Comparison of ENCODE assay signal across 8 cellular contexts in the genomic region with DNA sequence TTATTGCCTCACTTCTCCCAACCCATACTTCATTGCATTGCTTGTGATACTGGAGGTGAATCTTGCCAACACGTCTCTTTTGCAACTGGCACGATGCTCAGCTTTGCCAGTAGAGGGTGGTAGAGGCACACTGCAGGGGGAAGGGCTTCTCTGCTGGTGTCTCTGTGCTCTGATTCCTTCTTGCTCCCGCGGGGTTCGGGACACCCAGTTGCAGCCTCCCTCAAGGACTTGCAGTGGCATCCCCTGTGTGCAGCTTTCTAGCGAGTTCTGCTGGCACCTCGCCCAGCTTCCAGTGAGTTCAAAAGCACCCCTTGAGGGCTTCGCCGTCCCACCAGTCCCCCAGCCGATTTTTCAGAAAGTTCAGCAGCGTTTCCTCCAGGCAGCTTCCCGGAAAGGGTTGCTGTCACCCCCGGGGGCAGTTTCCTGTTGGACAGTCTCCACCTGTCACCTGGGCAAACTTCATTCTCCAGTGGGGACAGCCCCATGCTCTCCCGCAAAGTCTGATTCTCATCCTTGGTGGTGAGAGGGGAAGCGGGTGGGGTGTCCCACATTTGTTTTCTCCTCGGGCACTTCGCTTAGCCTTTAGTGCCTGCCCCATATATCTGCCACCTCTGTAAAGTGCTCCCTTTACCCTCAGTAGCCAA. TPM values are rescaled to one million over a fixed set of nuclear protein-coding genes. Genes with fewer than 3 reads are reported as not detected.
DNase-seq lines count a peak whose midpoint lies in the region; ATAC-seq and TF ChIP-seq lines count a peak whose summit lies in the region.

No MANE protein-coding gene starts in this region.

- peaks cover 19% of the 10 kb centered on the region for H3K4me1 Mint-ChIP-seq in activated CD4-positive, alpha-beta T cell treated with anti-CD3 and anti-CD28 coated beads for 36 hours

- H3K9me3 Mint-ChIP-seq in activated CD4-positive, alpha-beta T cell treated with anti-CD3 and anti-CD28 coated beads for 36 hours (ENCODE audit: low read depth), result no peaks in the 10 kb centered on the region

- peak; percentile 87 for TF ChIP-seq CTCF in AG04450 (IDR thresholded peaks at IDR 0.05; ENCODE audit: low read depth, low read length)
- peak; percentile 69 for TF ChIP-seq CTCF in lung (IDR thresholded peaks at IDR 0.05; ENCODE audit: control extremely low read depth, extremely low read depth)

- no peak overlapping the region for H3K27ac ChIP-seq in AG04450 (ENCODE audit: low read depth, low read length)
- H3K27ac ChIP-seq in lung (ENCODE audit: low read depth in 1 of 2, low read length in 1 of 2), result no peak overlapping the region

- no peaks in the 10 kb centered on the region for H3K4me1 ChIP-seq in lung (ENCODE audit: control insufficient read depth in 2 of 2, insufficient read depth in 2 of 2, low read length in 2 of 2)

- H3K36me3 ChIP-seq in lung (ENCODE audit: control insufficient read depth in 2 of 2, insufficient read depth in 2 of 2, low read length in 2 of 2), result no peaks in the 10 kb centered on the region

- no peak for DNase-seq in AG04450 (ENCODE audit: low read depth, low spot score)
- peak; percentile 64 for DNase-seq in NCI-H460 (ENCODE audit: extremely low read depth, low read depth)
- DNase-seq in activated CD4-positive, alpha-beta T cell treated with anti-CD3 and anti-CD28 coated beads for 36 hours, result peak; percentile 82
- DNase-seq in dedifferentiated amniotic fluid mesenchymal stem cell (ENCODE audit: extremely low spot score), result peak; percentile 36
- DNase-seq in lung (ENCODE audit: low spot score), result peak; percentile 65
- peak; percentile 25 for DNase-seq in stimulated activated CD8-positive, alpha-beta memory T cell treated with anti-CD3 and anti-CD28 coated beads, Interleukin-15, amount 100 ng/mL, for 1 hour (ENCODE audit: low read depth)

- 18 to 24% methylated on average over 17 of the region's 17 CpGs for WGBS in lung, 2 donors

- H3K27me3 ChIP-seq in AG04450 (ENCODE audit: control insufficient read depth, insufficient read depth, low read length) (no peaks in the 10 kb centered on the region), lung (ENCODE audit: control insufficient read depth, insufficient read depth) (no peaks in the 10 kb centered on the region)

- peak; percentile 82 for ATAC-seq in GM18861 (IDR thresholded peaks at IDR 0.05; ENCODE audit: unreplicated experiment)
- ATAC-seq in HG03175 (IDR thresholded peaks at IDR 0.05; ENCODE audit: unreplicated experiment), result peak; percentile 83
- ATAC-seq in activated CD4-positive, alpha-beta T cell treated with anti-CD3 and anti-CD28 coated beads for 36 hours, result peak; percentile 89
- peak; percentile 87 for ATAC-seq in lung (ENCODE audit: insufficient read depth, low FRiP score)

- H3K36me3 Mint-ChIP-seq in activated CD4-positive, alpha-beta T cell treated with anti-CD3 and anti-CD28 coated beads for 36 hours (ENCODE audit: low read depth), result no peaks in the 10 kb centered on the region

- H3K4me3 ChIP-seq in AG04450 (ENCODE audit: low read depth, low read length), result no peak overlapping the region
- no peak overlapping the region for H3K4me3 ChIP-seq in lung

- CTCF ChIA-PET in AG04450 (lab: Charles Lee), result interaction anchor here (0.7 to 3.2 kb wide), 10 partner anchors 10 to 661 kb away, joined by 3 to 22 read pairs (median 3); no protein-coding TSS in a partner anchor
- CTCF ChIA-PET in activated CD4-positive, alpha-beta T cell treated with anti-CD3 and anti-CD28 coated beads for 36 hours (lab: Charles Lee), result interaction anchor here (0.6 to 4.4 kb wide), 33 partner anchors 9 to 854 kb away, joined by 3 to 60 read pairs (median 4); no protein-coding TSS in a partner anchor

- H3K27ac Mint-ChIP-seq in activated CD4-positive, alpha-beta T cell treated with anti-CD3 and anti-CD28 coated beads for 36 hours, result peak overlapping the region; percentile 69

- H3K27me3 Mint-ChIP-seq in activated CD4-positive, alpha-beta T cell treated with anti-CD3 and anti-CD28 coated beads for 36 hours, result peaks cover 7% of the 10 kb centered on the region

- H3K9me3 ChIP-seq in AG04450 (ENCODE audit: control insufficient read depth, insufficient read depth, low read length) (no peaks in the 10 kb centered on the region), lung (ENCODE audit: control insufficient read depth in 2 of 2, insufficient read depth in 1 of 2, low read length in 1 of 2) (peaks cover 0 to 5% of the 10 kb centered on the region in 2 donors)

- POLR2A ChIA-PET in AG04450 (lab: Yijun Ruan, JAX), result no interaction called here
- POLR2A ChIA-PET in activated CD4-positive, alpha-beta T cell treated with anti-CD3 and anti-CD28 coated beads for 36 hours (lab: Charles Lee), result no interaction called here

- H3K4me3 Mint-ChIP-seq in activated CD4-positive, alpha-beta T cell treated with anti-CD3 and anti-CD28 coated beads for 36 hours, result peak overlapping the region; percentile 71

- intact Hi-C loops in activated CD4-positive, alpha-beta T cell treated with anti-CD3 and anti-CD28 coated beads for 36 hours (cut with DNase I, micrococcal nuclease), result loop anchor here (1.0 to 5.0 kb wide), 10 partner anchors 84 to 593 kb away; no protein-coding TSS in a partner anchor

RNA-seq across cellular contexts. Expression of gene EN1, which starts 35.4 kb away (rescaled TPM):
- polyA plus RNA-seq in AG04450 (2011; rRNA removed) (not detected in 2 replicates), lung (not detected)
- not detected in 2 replicates for polyA minus RNA-seq in AG04450 (2011; rRNA and poly(A)+ RNA removed)
- total RNA-seq in NCI-H460 (2014; rRNA removed; shearing (Covaris generic)), result not detected in 2 replicates
- not detected in 2 replicates for polyA plus RNA-seq in NCI-H460 (2014; cell fraction: nucleus; rRNA removed)
- total RNA-seq in activated CD4-positive, alpha-beta T cell treated with anti-CD3 and anti-CD28 coated beads for 36 hours, result not detected
- total RNA-seq in lung, result not detected

RNA-seq across cellular contexts. Expression of gene MARCO, which starts 59.2 kb away (rescaled TPM):
- polyA plus RNA-seq in AG04450 (2011; rRNA removed), result not detected in 2 replicates
- polyA minus RNA-seq in AG04450 (2011; rRNA and poly(A)+ RNA removed), result not detected in 2 replicates
- total RNA-seq in NCI-H460 (2014; rRNA removed; shearing (Covaris generic)), result not detected in 2 replicates
- polyA plus RNA-seq in NCI-H460 (2014; cell fraction: nucleus; rRNA removed), result not detected in 2 replicates
- not detected for total RNA-seq in activated CD4-positive, alpha-beta T cell treated with anti-CD3 and anti-CD28 coated beads for 36 hours
- total RNA-seq in lung, result 100 to 1,000 TPM in 1 of 2 donors, 10 to 100 TPM in 1; 20.3 to 213 TPM
- polyA plus RNA-seq in lung, result 100 to 1,000 TPM; 114 to 833 TPM

Comparison
In these comparisons a context has a peak if more than half of its experiments do, and no peak if none do; other contexts are left out.
1. RNA of gene MARCO, which starts 59.2 kb away (total RNA-seq): 20.3 to 213 TPM in lung; not detected in NCI-H460 and not detected in activated CD4-positive, alpha-beta T cell treated with anti-CD3 and anti-CD28 coated beads for 36 hours; every median in the first group is over 10 times any median in the second.
2. Peak in every context shown above with its lines, with median percentiles within 50 percentile points of each other: ATAC-seq.